Comparison of ENCODE assay signal across 29 cellular contexts in genomic region chr1:81921851-81922462, GRCh38.
DNase-seq lines count a peak whose midpoint lies in the region; ATAC-seq, FAIRE-seq and TF ChIP-seq lines count a peak whose summit lies in the region.
"Had no signal": no experiment of that assay in that cellular context is flagged by ENCODE, and none has a peak within 500 bp of the region (broad histone marks: within the 10 kb centered on the region; RNA-seq: fewer than 3 reads in every experiment).

No MANE protein-coding gene starts in this region.

- H3K9ac ChIP-seq in astrocyte (ENCODE audit: low read length): no peak overlapping the region
- H3K9ac ChIP-seq: parathyroid adenoma had no signal

- no peaks in the 10 kb centered on the region for H3K36me3 Mint-ChIP-seq in astrocyte (ENCODE audit: low read depth, unreplicated experiment)
- H3K36me3 Mint-ChIP-seq: activated CD8-positive, alpha-beta memory T cell treated with anti-CD3 and anti-CD28 coated beads, Interleukin-2, amount 10 ng/mL, durations not matched to agents 7 days and 5 days; CD8-positive, alpha-beta memory T cell; natural killer cell; T-cell had no signal

- no peak overlapping the region for H3K4me3 Mint-ChIP-seq in astrocyte (ENCODE audit: unreplicated experiment)
- H3K4me3 Mint-ChIP-seq: activated CD8-positive, alpha-beta memory T cell treated with anti-CD3 and anti-CD28 coated beads, Interleukin-2, amount 10 ng/mL, durations not matched to agents 7 days and 5 days; activated naive CD8-positive, alpha-beta T cell treated with anti-CD3 and anti-CD28 coated beads, Interleukin-2, amount 50 U/mL, for 24 hours; activated T-cell treated with anti-CD3 and anti-CD28 coated beads, Interleukin-2, amount 50 U/mL, for 4 hours; CD8-positive, alpha-beta memory T cell; natural killer cell; stimulated activated naive CD8-positive, alpha-beta T cell treated with anti-CD3 and anti-CD28 coated beads, Interleukin-15, amount 100 ng/mL, for 72 hours; T-cell had no signal

- H3K4me1 ChIP-seq in astrocyte (ENCODE audit: insufficient read depth, low read length): peaks cover 10% of the 10 kb centered on the region
- no peaks in the 10 kb centered on the region for H3K4me1 ChIP-seq in foreskin keratinocyte
- H3K4me1 ChIP-seq: parathyroid adenoma, SJSA1 had no signal

- H3K9me3 ChIP-seq in astrocyte (ENCODE audit: insufficient read depth, low read depth, low read length): no peaks in the 10 kb centered on the region
- no peaks in the 10 kb centered on the region for H3K9me3 ChIP-seq in MG63
- H3K9me3 ChIP-seq: body of pancreas, HAP-1, heart right ventricle, mucosa of descending colon, SJSA1 had no signal

- FAIRE-seq in H54 (lab: Jason Lieb, UNC) (no peak), astrocyte (lab: Jason Lieb, UNC) (no peak)

- peak overlapping the region; percentile 91 for H3K27ac Mint-ChIP-seq in astrocyte (ENCODE audit: unreplicated experiment)
- H3K27ac Mint-ChIP-seq: activated CD8-positive, alpha-beta memory T cell treated with anti-CD3 and anti-CD28 coated beads, Interleukin-2, amount 10 ng/mL, durations not matched to agents 7 days and 5 days; activated naive CD8-positive, alpha-beta T cell treated with anti-CD3 and anti-CD28 coated beads, Interleukin-2, amount 50 U/mL, for 24 hours; CD8-positive, alpha-beta memory T cell; natural killer cell; stimulated activated naive CD8-positive, alpha-beta T cell treated with anti-CD3 and anti-CD28 coated beads, Interleukin-15, amount 100 ng/mL, for 72 hours; T-cell had no signal

- no peak for TF ChIP-seq CTCF in astrocyte (IDR thresholded peaks at IDR 0.05; ENCODE audit: insufficient read depth, low read depth, low read length)
- TF ChIP-seq CTCF in foreskin keratinocyte (conservative IDR thresholded peaks at IDR 0.05): no peak

- H3K4me3 ChIP-seq in astrocyte (ENCODE audit: insufficient read depth, low read depth, low read length) (no peak overlapping the region), MG63 (no peak overlapping the region)
- H3K4me3 ChIP-seq: body of pancreas, HAP-1, lung, mucosa of descending colon, SJSA1 had no signal

- H2AFZ ChIP-seq in astrocyte (ENCODE audit: low read depth, low read length): no peak overlapping the region
- H2AFZ ChIP-seq: parathyroid adenoma had no signal

- no peaks in the 10 kb centered on the region for H3K9me3 Mint-ChIP-seq in astrocyte (ENCODE audit: unreplicated experiment)
- H3K9me3 Mint-ChIP-seq: activated naive CD8-positive, alpha-beta T cell treated with anti-CD3 and anti-CD28 coated beads, Interleukin-2, amount 50 U/mL, for 24 hours; activated T-cell treated with anti-CD3 and anti-CD28 coated beads, Interleukin-2, amount 50 U/mL, for 4 hours; stimulated activated naive CD8-positive, alpha-beta T cell treated with anti-CD3 and anti-CD28 coated beads, Interleukin-15, amount 100 ng/mL, for 72 hours had no signal

- no peak for TF ChIP-seq POLR2A in H54 (IDR thresholded peaks at IDR 0.05; ENCODE audit: low read depth, low read length)

- no peaks in the 10 kb centered on the region for H3K36me3 ChIP-seq in astrocyte (ENCODE audit: insufficient read depth, low read length)
- H3K36me3 ChIP-seq in MG63: no peaks in the 10 kb centered on the region
- H3K36me3 ChIP-seq: HAP-1, heart right ventricle, SJSA1 had no signal

- H3K27me3 Mint-ChIP-seq in astrocyte (ENCODE audit: low read depth, unreplicated experiment): no peaks in the 10 kb centered on the region
- H3K27me3 Mint-ChIP-seq: activated CD8-positive, alpha-beta memory T cell treated with anti-CD3 and anti-CD28 coated beads, Interleukin-2, amount 10 ng/mL, durations not matched to agents 7 days and 5 days; activated naive CD8-positive, alpha-beta T cell treated with anti-CD3 and anti-CD28 coated beads, Interleukin-2, amount 50 U/mL, for 24 hours; CD8-positive, alpha-beta memory T cell; stimulated activated naive CD8-positive, alpha-beta T cell treated with anti-CD3 and anti-CD28 coated beads, Interleukin-15, amount 100 ng/mL, for 72 hours; T-cell had no signal

- H3K27me3 ChIP-seq in astrocyte (ENCODE audit: insufficient read depth, low read length) (no peaks in the 10 kb centered on the region), foreskin keratinocyte (no peaks in the 10 kb centered on the region), MG63 (no peaks in the 10 kb centered on the region)
- H3K27me3 ChIP-seq: body of pancreas, heart right ventricle had no signal

- H3K79me2 ChIP-seq in astrocyte (ENCODE audit: insufficient read depth, low read length): no peaks in the 10 kb centered on the region
- H3K79me2 ChIP-seq: parathyroid adenoma had no signal

- peak overlapping the region; percentile 45 for H3K4me2 ChIP-seq in astrocyte (ENCODE audit: low read length)

- H4K20me1 ChIP-seq in astrocyte (ENCODE audit: insufficient read depth, low read length): no peaks in the 10 kb centered on the region

- H3K27ac ChIP-seq in astrocyte (ENCODE audit: low read depth, low read length) (no peak overlapping the region), foreskin keratinocyte (no peak overlapping the region)
- H3K27ac ChIP-seq: body of pancreas, HL-60, parathyroid adenoma, SJSA1 had no signal

- peak; percentile 34 for ATAC-seq in foreskin keratinocyte
- ATAC-seq in activated CD4-positive, CD25-positive, alpha-beta regulatory T cell treated with anti-CD3 and anti-CD28 coated beads, Interleukin-2, amount 50 U/mL, for 24 hours: no peak
- ATAC-seq: activated CD8-positive, alpha-beta memory T cell treated with anti-CD3 and anti-CD28 coated beads, Interleukin-2, amount 10 ng/mL, durations not matched to agents 7 days and 5 days; activated naive CD8-positive, alpha-beta T cell treated with anti-CD3 and anti-CD28 coated beads, Interleukin-2, amount 50 U/mL, for 24 hours; activated T-cell treated with anti-CD3 and anti-CD28 coated beads, Interleukin-2, amount 50 U/mL, for 4 hours; body of pancreas; mucosa of descending colon; natural killer cell; stimulated activated naive CD8-positive, alpha-beta T cell treated with anti-CD3 and anti-CD28 coated beads, Interleukin-15, amount 100 ng/mL, for 72 hours; T-cell had no signal

- peaks cover 40% of the 10 kb centered on the region for H3K4me1 Mint-ChIP-seq in astrocyte (ENCODE audit: low read depth, unreplicated experiment)
- H3K4me1 Mint-ChIP-seq: activated CD8-positive, alpha-beta memory T cell treated with anti-CD3 and anti-CD28 coated beads, Interleukin-2, amount 10 ng/mL, durations not matched to agents 7 days and 5 days; activated naive CD8-positive, alpha-beta T cell treated with anti-CD3 and anti-CD28 coated beads, Interleukin-2, amount 50 U/mL, for 24 hours; CD8-positive, alpha-beta memory T cell; natural killer cell; stimulated activated naive CD8-positive, alpha-beta T cell treated with anti-CD3 and anti-CD28 coated beads, Interleukin-15, amount 100 ng/mL, for 72 hours; T-cell had no signal

- DNase-seq in H54 (ENCODE audit: insufficient read length, low spot score) (peak; percentile 2), astrocyte (ENCODE audit: low read depth) (peak; percentile 8), foreskin keratinocyte (no peak), renal cortical epithelial cell (ENCODE audit: low read depth) (peak; percentile 9), H4 (ENCODE audit: low spot score) (no peak), MG63 (no peak)
- DNase-seq: activated CD8-positive, alpha-beta memory T cell treated with anti-CD3 and anti-CD28 coated beads, Interleukin-2, amount 10 ng/mL, durations not matched to agents 7 days and 5 days; activated naive CD8-positive, alpha-beta T cell treated with anti-CD3 and anti-CD28 coated beads, Interleukin-2, amount 50 U/mL, for 24 hours; activated T-cell treated with anti-CD3 and anti-CD28 coated beads, Interleukin-2, amount 50 U/mL, for 4 hours; body of pancreas; CD8-positive, alpha-beta memory T cell; heart right ventricle; KG1; kidney glomerular epithelial cell; mucosa of descending colon; natural killer cell; NCI-H1930; NCI-H510A; right cardiac atrium; stimulated activated CD4-positive, alpha-beta T cell treated with anti-CD3 and anti-CD28 coated beads, Interleukin-2, amount 100 ng/mL, for 24 hours; stimulated activated CD8-positive, alpha-beta memory T cell treated with anti-CD3 and anti-CD28 coated beads, Interleukin-4, amount 100 ng/mL, for 48 hours; stimulated activated naive CD8-positive, alpha-beta T cell treated with anti-CD3 and anti-CD28 coated beads, Interleukin-15, amount 100 ng/mL, for 72 hours; T-cell had no signal

Comparison
In these comparisons a context has a peak if more than half of its experiments do, and no peak if none do; other contexts are left out.
1. DNase-seq: peak in H54 (single experiment), astrocyte (single experiment) and renal cortical epithelial cell (single experiment); none in foreskin keratinocyte (0 of 2), H4 (single experiment) and MG63 (single experiment).